Comparison of ENCODE assay signal across 8 cellular contexts in genomic region chr6:7108964-7109836, GRCh38. TPM values are rescaled to one million over a fixed set of nuclear protein-coding genes. Genes with fewer than 3 reads are reported as not detected.
DNase-seq lines count a peak whose midpoint lies in the region; ATAC-seq and TF ChIP-seq lines count a peak whose summit lies in the region.

No MANE protein-coding gene starts in this region.

- H3K4me3 ChIP-seq in SK-N-MC, result peak overlapping the region; percentile 100
- H3K4me3 ChIP-seq in left ventricle myocardium inferior, result peak overlapping the region; percentile 93

- H3K27me3 ChIP-seq in left ventricle myocardium inferior (ENCODE audit: low read depth), result no peaks in the 10 kb centered on the region

- ATAC-seq in HG03439 (IDR thresholded peaks at IDR 0.05; ENCODE audit: unreplicated experiment) (peak; percentile 15), GM18520 (IDR thresholded peaks at IDR 0.05; ENCODE audit: unreplicated experiment) (no peak), HG03095 (IDR thresholded peaks at IDR 0.05; ENCODE audit: unreplicated experiment) (no peak)

- intact Hi-C loops in left ventricle myocardium inferior (cut with micrococcal nuclease), result no loop called here

- TF ChIP-seq CTCF in left ventricle myocardium inferior (IDR thresholded peaks at IDR 0.05; ENCODE audit: borderline replicate concordance), result no peak

- H3K9ac ChIP-seq in SK-N-MC (ENCODE audit: insufficient read length), result peak overlapping the region; percentile 88

- peaks cover 12% of the 10 kb centered on the region; the same call in 1 of the 2 replicates for H3K36me3 ChIP-seq in SK-N-MC (ENCODE audit: insufficient read depth, low read length)
- no peaks in the 10 kb centered on the region for H3K36me3 ChIP-seq in left ventricle myocardium inferior

- H3K4me1 ChIP-seq in left ventricle myocardium inferior, result peaks cover 76% of the 10 kb centered on the region

- H3K9me3 ChIP-seq in SK-N-MC (ENCODE audit: low read depth, low read length) (no peaks in the 10 kb centered on the region), left ventricle myocardium inferior (replicated peaks) (no peaks in the 10 kb centered on the region)

- DNase-seq in COR-L47 (lab: John Stamatoyannopoulos, UW) (peak; percentile 18), SK-N-MC (ENCODE audit: low read depth, low spot score) (peak; percentile 63), amniotic epithelial cell (ENCODE audit: low read depth) (peak; percentile 80), left ventricle myocardium inferior (peak; percentile 53), renal cortical epithelial cell (ENCODE audit: low read depth) (peak; percentile 61)

- H3K27ac ChIP-seq in SK-N-MC, result peak overlapping the region; percentile 78
- H3K27ac ChIP-seq in left ventricle myocardium inferior (replicated peaks), result peak overlapping the region; percentile 97

RNA-seq across cellular contexts. Expression of gene RREB1, which starts 1.4 kb away (rescaled TPM):
- 33.3 TPM for total RNA-seq in left ventricle myocardium inferior
- total RNA-seq in renal cortical epithelial cell, result 13.5 and 42.6 TPM in 2 replicates

Comparison
In these comparisons a context has a peak if more than half of its experiments do, and no peak if none do; other contexts are left out.
1. DNase-seq: peak in every context shown above with its lines; median percentile 80 in amniotic epithelial cell; 63 in SK-N-MC; 61 in renal cortical epithelial cell; 53 in left ventricle myocardium inferior; 18 in COR-L47.